10 cellular contexts compared by ENCODE assay signal in genomic region chr6:16438677-16439615, GRCh38.
DNase-seq lines count a peak whose midpoint lies in the region; ATAC-seq, FAIRE-seq and TF ChIP-seq lines count a peak whose summit lies in the region.
"Had no signal": no experiment of that assay in that cellular context is flagged by ENCODE, and none has a peak within 500 bp of the region (broad histone marks: within the 10 kb centered on the region; RNA-seq: fewer than 3 reads in every experiment).

No MANE protein-coding gene starts in this region.

- H3K4me3 ChIP-seq in PC-9, result no peak overlapping the region
- H3K4me3 ChIP-seq in epithelial cell of esophagus (ENCODE audit: low read length), result no peak overlapping the region
- peak overlapping the region in 1 of 4 donors; percentile 3 for H3K4me3 ChIP-seq in gastrocnemius medialis
- H3K4me3 ChIP-seq: upper lobe of left lung had no signal

- H3K4me1 ChIP-seq in PC-9 (replicated peaks; ENCODE audit: insufficient read depth), result peaks cover 6% of the 10 kb centered on the region
- peaks cover 16 to 33% of the 10 kb centered on the region in 2 donors for H3K4me1 ChIP-seq in gastrocnemius medialis

- peak overlapping the region; percentile 74 for H3K4me3 Mint-ChIP-seq in activated CD4-positive, alpha-beta T cell treated with anti-CD3 and anti-CD28 coated beads for 36 hours
- H3K4me3 Mint-ChIP-seq: B cell had no signal

- intact Hi-C loops in activated CD4-positive, alpha-beta T cell treated with anti-CD3 and anti-CD28 coated beads for 36 hours (cut with DNase I, micrococcal nuclease), result loop anchor here in 1 of 2 experiments (5.0 kb wide), 1 partner anchor 33 kb away; no protein-coding TSS in a partner anchor
- intact Hi-C loops in PC-9 (cut with micrococcal nuclease; ENCODE audit: unreplicated experiment), result no loop called here
- intact Hi-C loops in gastrocnemius medialis (cut with DNase I; ENCODE audit: low total_unique reads), result no loop called here

- H3K9me2 ChIP-seq in PC-9 (ENCODE audit: insufficient read depth), result no peaks in the 10 kb centered on the region

- no peaks in the 10 kb centered on the region for H3K27me3 ChIP-seq in PC-9 (ENCODE audit: insufficient read depth, low read depth)
- H3K27me3 ChIP-seq in gastrocnemius medialis, result no peaks in the 10 kb centered on the region
- H3K27me3 ChIP-seq: upper lobe of left lung had no signal

- in situ Hi-C loops in gastrocnemius medialis (cut with MboI; ENCODE audit: low sequenced_read_pairs in 4 of 4), result no loop called here

- peak overlapping the region; percentile 21; the same call in 1 of the 2 replicates for H3K4me2 ChIP-seq in PC-9

- no peaks in the 10 kb centered on the region for H4K20me1 ChIP-seq in PC-9 (ENCODE audit: insufficient read depth)

- H3K27ac ChIP-seq in PC-9 (peak overlapping the region; percentile 62), gastrocnemius medialis (peak overlapping the region; percentile 9 to 61 (median 44))

- FAIRE-seq in GM19239 (lab: Jason Lieb, UNC), result no peak

- no peaks in the 10 kb centered on the region for H3K9me3 ChIP-seq in PC-9 (ENCODE audit: insufficient read depth, low read depth)
- H3K9me3 ChIP-seq in gastrocnemius medialis, result no peaks in the 10 kb centered on the region
- H3K9me3 ChIP-seq: upper lobe of left lung had no signal

- CTCF ChIA-PET in activated CD4-positive, alpha-beta T cell treated with anti-CD3 and anti-CD28 coated beads for 36 hours (lab: Charles Lee), result interaction anchor here (0.6 to 1.2 kb wide), 8 partner anchors 11 to 334 kb away, joined by 3 to 4 read pairs (median 3); no protein-coding TSS in a partner anchor
- CTCF ChIA-PET in PC-9 (lab: Charles Lee), result interaction anchor here (0.6 kb wide), 1 partner anchor 745 kb away, joined by 8 read pairs; no protein-coding TSS in a partner anchor

- TF ChIP-seq POLR2A in gastrocnemius medialis (IDR thresholded peaks at IDR 0.05), result no peak

- TF ChIP-seq CTCF in PC-9 (conservative IDR thresholded peaks at IDR 0.05) (no peak), epithelial cell of esophagus (IDR thresholded peaks at IDR 0.05; ENCODE audit: insufficient read depth, low read depth, low read length, missing control alignments) (no peak), gastrocnemius medialis (IDR thresholded peaks at IDR 0.05 in 4 of 5, conservative IDR thresholded peaks at IDR 0.05 in 1 of 5) (no peak)

- POLR2A ChIA-PET in activated CD4-positive, alpha-beta T cell treated with anti-CD3 and anti-CD28 coated beads for 36 hours (lab: Charles Lee), result interaction anchor here (1.2 kb wide), 1 partner anchor 25 kb away, joined by 3 read pairs; no protein-coding TSS in a partner anchor
- POLR2A ChIA-PET in PC-9 (lab: Charles Lee; ENCODE audit: unreplicated experiment), result interaction anchor here (0.5 to 0.7 kb wide), 4 partner anchors 15 to 1605 kb away, joined by 3 to 10 read pairs (median 4); no protein-coding TSS in a partner anchor

- no peak overlapping the region for H2AFZ ChIP-seq in PC-9

- peaks cover 20% of the 10 kb centered on the region for H3K36me3 Mint-ChIP-seq in activated CD4-positive, alpha-beta T cell treated with anti-CD3 and anti-CD28 coated beads for 36 hours (ENCODE audit: low read depth)

- H3K79me2 ChIP-seq in PC-9 (ENCODE audit: low read depth), result no peaks in the 10 kb centered on the region

- DNase-seq in activated CD4-positive, alpha-beta T cell treated with anti-CD3 and anti-CD28 coated beads for 36 hours, result peak; percentile 33
- DNase-seq in activated CD4-positive, alpha-beta T cell treated with anti-CD3 and anti-CD28 coated beads, Interleukin-2, amount 50 U/mL, for 1 hour, result no peak
- DNase-seq in PC-9 (peak in 1 of 2 experiments; percentile 25), epithelial cell of esophagus (ENCODE audit: low read depth) (peak; percentile 80), gastrocnemius medialis (no peak), NCI-H1417 treated with DMSO at 0.1 percent for 48 hours (lab: John Stamatoyannopoulos, UW) (no peak), GM19239 (ENCODE audit: insufficient read length, low spot score) (no peak)

- no TSS peak for BruUV-seq in PC-9 (replicated peaks; lab: Mats Ljungman, UMichigan)

- H3K36me3 ChIP-seq in PC-9 (ENCODE audit: low read depth) (no peaks in the 10 kb centered on the region), gastrocnemius medialis (no peaks in the 10 kb centered on the region)
- H3K36me3 ChIP-seq: upper lobe of left lung had no signal

- H3F3A ChIP-seq in PC-9 (ENCODE audit: insufficient read depth, low read depth), result no peaks in the 10 kb centered on the region

- peak overlapping the region; percentile 67 for H3K27ac Mint-ChIP-seq in activated CD4-positive, alpha-beta T cell treated with anti-CD3 and anti-CD28 coated beads for 36 hours
- H3K27ac Mint-ChIP-seq: B cell had no signal

- no peak for ATAC-seq in activated CD4-positive, alpha-beta T cell treated with anti-CD3 and anti-CD28 coated beads for 36 hours
- ATAC-seq in gastrocnemius medialis (peak in 1 of 2 donors; percentile 73), GM19395 (IDR thresholded peaks at IDR 0.05; ENCODE audit: unreplicated experiment) (no peak)

- peaks cover 67% of the 10 kb centered on the region for H3K4me1 Mint-ChIP-seq in activated CD4-positive, alpha-beta T cell treated with anti-CD3 and anti-CD28 coated beads for 36 hours

- no peaks in the 10 kb centered on the region for H3K27me3 Mint-ChIP-seq in activated CD4-positive, alpha-beta T cell treated with anti-CD3 and anti-CD28 coated beads for 36 hours
- H3K27me3 Mint-ChIP-seq: B cell had no signal

- H3K9me3 Mint-ChIP-seq in activated CD4-positive, alpha-beta T cell treated with anti-CD3 and anti-CD28 coated beads for 36 hours (ENCODE audit: low read depth), result no peaks in the 10 kb centered on the region

Comparison
In these comparisons a context has a peak if more than half of its experiments do, and no peak if none do; other contexts are left out.
1. DNase-seq: peak in activated CD4-positive, alpha-beta T cell treated with anti-CD3 and anti-CD28 coated beads for 36 hours (single experiment) and epithelial cell of esophagus (single experiment); none in activated CD4-positive, alpha-beta T cell treated with anti-CD3 and anti-CD28 coated beads, Interleukin-2, amount 50 U/mL, for 1 hour (single experiment), gastrocnemius medialis (0 of 2), NCI-H1417 treated with DMSO at 0.1 percent for 48 hours (single experiment) and GM19239 (single experiment).